In genomic region chr9:72586388-72587160, GRCh38 we compare ENCODE assay signal across 9 cellular contexts.
A peak's percentile ranks its signal among the peaks of the same experiment; 100 is the strongest.
DNase-seq lines count a peak whose midpoint lies in the region; ATAC-seq and TF ChIP-seq lines count a peak whose summit lies in the region.
"Had no signal": no experiment of that assay in that cellular context is flagged by ENCODE, and none has a peak within 500 bp of the region (broad histone marks: within the 10 kb centered on the region; RNA-seq: fewer than 3 reads in every experiment).

No MANE protein-coding gene starts in this region.

- no peaks in the 10 kb centered on the region for H3K9me3 ChIP-seq in HCT116 (ENCODE audit: control insufficient read depth in 1 of 2, insufficient read depth in 1 of 2, low read depth in 1 of 2, low read length in 2 of 2)
- no peaks in the 10 kb centered on the region for H3K9me3 ChIP-seq in SK-N-SH
- no peaks in the 10 kb centered on the region for H3K9me3 ChIP-seq in colonic mucosa
- H3K9me3 ChIP-seq: tibial artery had no signal

- H3K36me3 Mint-ChIP-seq in nephron (ENCODE audit: low read depth): no peaks in the 10 kb centered on the region

- CTCF ChIA-PET in HCT116 (lab: Charles Lee) (interaction anchor here (0.6 to 1.5 kb wide), 3 partner anchors 15 to 306 kb away, joined by 3 to 5 read pairs (median 3); no protein-coding TSS in a partner anchor), SK-N-SH (lab: Yijun Ruan, JAX) (interaction anchor here (1.0 kb wide), 1 partner anchor 306 kb away, joined by 3 read pairs; no protein-coding TSS in a partner anchor)

- TF ChIP-seq RAD21 in HCT116 (IDR thresholded peaks at IDR 0.05; ENCODE audit: low read depth) (peak; percentile 52), SK-N-SH (IDR thresholded peaks at IDR 0.05; ENCODE audit: low read length) (no peak; the same call in 1 of the 2 replicates)

- POLR2A ChIA-PET in HCT116 (lab: Charles Lee): interaction anchor here (0.8 to 2.6 kb wide), 3 partner anchors 8 to 221 kb away, joined by 5 to 18 read pairs (median 6); partner anchors contain the start of gene ZFAND5
- POLR2A ChIA-PET in SK-N-SH (lab: Yijun Ruan, JAX): no interaction called here

- H4K20me1 ChIP-seq in HCT116 (ENCODE audit: insufficient read depth): no peaks in the 10 kb centered on the region
- H4K20me1 ChIP-seq in SK-N-SH (ENCODE audit: insufficient read depth): no peaks in the 10 kb centered on the region

- no peaks in the 10 kb centered on the region for H3K9me2 ChIP-seq in HCT116 (ENCODE audit: insufficient read depth)
- no peaks in the 10 kb centered on the region for H3K9me2 ChIP-seq in SK-N-SH

- no peak for TF ChIP-seq CTCF in HCT116 (IDR thresholded peaks at IDR 0.05 in 2 of 3, conservative IDR thresholded peaks at IDR 0.05 in 1 of 3; ENCODE audit: borderline replicate concordance in 1 of 3, insufficient read depth in 1 of 3, low read depth in 2 of 3, low read length in 2 of 3)
- peak; percentile 32; the same call in 1 of the 2 replicates for TF ChIP-seq CTCF in SK-N-SH (IDR thresholded peaks at IDR 0.05)
- no peak for TF ChIP-seq CTCF in colonic mucosa (IDR thresholded peaks at IDR 0.05)
- TF ChIP-seq CTCF in nephron (IDR thresholded peaks at IDR 0.05; ENCODE audit: unreplicated experiment in 3 of 3): no peak

- intact Hi-C loops in HCT116 (cut with micrococcal nuclease): no loop called here
- intact Hi-C loops in colonic mucosa (cut with DNase I): no loop called here

- H3K27ac ChIP-seq in HCT116 (ENCODE audit: low read depth, low read length): no peak overlapping the region
- H3K27ac ChIP-seq in SK-N-SH (ENCODE audit: low read depth in 2 of 2, low read length in 1 of 2): no peak overlapping the region
- H3K27ac ChIP-seq in colonic mucosa: peak overlapping the region; percentile 78
- H3K27ac ChIP-seq: tibial artery had no signal

- no peak overlapping the region for H3K9ac ChIP-seq in HCT116 (ENCODE audit: low read length)
- H3K9ac ChIP-seq in SK-N-SH: no peak overlapping the region
- H3K9ac ChIP-seq in colonic mucosa (ENCODE audit: low read depth in 2 of 2, low read length in 2 of 2): no peak overlapping the region

- H3K4me3 Mint-ChIP-seq in nephron: no peak overlapping the region

- peaks cover 52% of the 10 kb centered on the region for H3K4me1 Mint-ChIP-seq in nephron

- TF ChIP-seq POLR2A in HCT116 (IDR thresholded peaks at IDR 0.05; ENCODE audit: borderline replicate concordance, extremely low read depth, insufficient read depth, insufficient read length): no peak

- RAD21 ChIA-PET in HCT116 (lab: Charles Lee; ENCODE audit: low non-redundant PET in 1 of 2, low total read pairs in 2 of 2, uncharacterized antibody in 2 of 2, unreplicated experiment in 2 of 2): no interaction called here

- no peaks in the 10 kb centered on the region for H3K36me3 ChIP-seq in HCT116 (ENCODE audit: control insufficient read depth in 1 of 2, insufficient read depth in 2 of 2, low read length in 2 of 2)
- H3K36me3 ChIP-seq in SK-N-SH (replicated peaks in 1 of 2; ENCODE audit: control insufficient read depth in 1 of 2, insufficient read depth in 2 of 2, low read length in 1 of 2): no peaks in the 10 kb centered on the region
- no peaks in the 10 kb centered on the region for H3K36me3 ChIP-seq in colonic mucosa
- H3K36me3 ChIP-seq: tibial artery had no signal

- H3K4me2 ChIP-seq in HCT116 (ENCODE audit: low read length) (peak overlapping the region; percentile 51), SK-N-SH (no peak overlapping the region)

- WGBS in SK-N-SH (ENCODE audit: low lambda C conversion rate): 9% methylated on average over 4 of the region's 5 CpGs

- BruUV-seq in HCT116 (replicated peaks; lab: Mats Ljungman, UMichigan): no TSS peak

- peaks cover 4% of the 10 kb centered on the region for H3K27me3 Mint-ChIP-seq in nephron (ENCODE audit: low read depth)

- ATAC-seq in HCT116 (peak; percentile 78), HG02973 (IDR thresholded peaks at IDR 0.05; ENCODE audit: unreplicated experiment) (no peak), GM21367 (IDR thresholded peaks at IDR 0.05; ENCODE audit: unreplicated experiment) (no peak)

- peaks cover 15 to 49% of the 10 kb centered on the region in 2 experiments for H3K4me1 ChIP-seq in HCT116 (ENCODE audit: control insufficient read depth in 1 of 2, insufficient read depth in 2 of 2, low read length in 2 of 2)
- H3K4me1 ChIP-seq in SK-N-SH (ENCODE audit: control insufficient read depth in 1 of 2, insufficient read depth in 2 of 2, low read depth in 1 of 2, low read length in 1 of 2): no peaks in the 10 kb centered on the region; a peak in 2 of 4 replicates
- peaks cover 3% of the 10 kb centered on the region for H3K4me1 ChIP-seq in colonic mucosa

- H3K4me3 ChIP-seq in HCT116 (replicated peaks in 1 of 2; ENCODE audit: low read depth in 1 of 2, low read length in 2 of 2) (no peak overlapping the region), SK-N-SH (ENCODE audit: low read depth in 2 of 2, low read length in 1 of 2) (no peak overlapping the region), colonic mucosa (no peak overlapping the region)
- H3K4me3 ChIP-seq: tibial artery had no signal

- no peaks in the 10 kb centered on the region for H3K27me3 ChIP-seq in HCT116 (ENCODE audit: insufficient read depth, low read length)
- no peaks in the 10 kb centered on the region for H3K27me3 ChIP-seq in SK-N-SH (ENCODE audit: insufficient read depth)
- H3K27me3 ChIP-seq in colonic mucosa: no peaks in the 10 kb centered on the region
- H3K27me3 ChIP-seq: tibial artery had no signal

- peaks cover under 1% of the 10 kb centered on the region for H3F3A ChIP-seq in SK-N-SH (replicated peaks; ENCODE audit: insufficient read depth)

- H3K79me2 ChIP-seq in HCT116 (ENCODE audit: insufficient read depth, low read length): no peaks in the 10 kb centered on the region
- no peaks in the 10 kb centered on the region for H3K79me2 ChIP-seq in SK-N-SH (ENCODE audit: insufficient read depth)

- peak overlapping the region; percentile 8 for H2AFZ ChIP-seq in HCT116 (ENCODE audit: low read depth, low read length, poor library complexity, severe bottlenecking)
- H2AFZ ChIP-seq in SK-N-SH (ENCODE audit: low read depth): no peak overlapping the region

- TF ChIP-seq EP300 in SK-N-SH (IDR thresholded peaks at IDR 0.05; ENCODE audit: borderline replicate concordance in 1 of 2, low read depth in 1 of 2, low read length in 1 of 2): 0 out of 4 replicates have a peak, but pooled peaks of 1 of the 2 experiments have one; percentile 24

- DNase-seq in DMS53 (lab: John Stamatoyannopoulos, UW): peak; percentile 72
- DNase-seq in HCT116 (ENCODE audit: low read depth, low spot score): no peak
- no peak for DNase-seq in SK-N-SH
- peak; percentile 41 for DNase-seq in colonic mucosa
- no peak for DNase-seq in ecto neural progenitor cell (ENCODE audit: low spot score)

- peak overlapping the region in 2 of 3 experiments; percentile 6 to 11 for H3K27ac Mint-ChIP-seq in nephron

- H3K9me3 Mint-ChIP-seq in nephron: no peaks in the 10 kb centered on the region

TF ChIP-seq in HCT116, 20 proteins besides CTCF, POLR2A, EP300 and RAD21 (continues in another document):
- no peak for TF ChIP-seq ATF3 (IDR thresholded peaks at IDR 0.05)
- TF ChIP-seq EZH2 (IDR thresholded peaks at IDR 0.05): no peak
- peak; percentile 80 for TF ChIP-seq JUND (IDR thresholded peaks at IDR 0.05)
- TF ChIP-seq YY1 (IDR thresholded peaks at IDR 0.05; ENCODE audit: extremely low read depth, insufficient replicate concordance, low read depth, low read length): peak; percentile 12
- peak; percentile 33; the same call in 1 of the 2 replicates for TF ChIP-seq POLR2AphosphoS5 (IDR thresholded peaks at IDR 0.05; ENCODE audit: low read depth, low read length)
- no peak; the same call in 1 of the 2 replicates for TF ChIP-seq MAX (IDR thresholded peaks at IDR 0.05)
- TF ChIP-seq CEBPB (IDR thresholded peaks at IDR 0.05; ENCODE audit: low read depth): peak; percentile 95
- no peak for TF ChIP-seq SIN3A (IDR thresholded peaks at IDR 0.05; ENCODE audit: low read depth)
- no peak for TF ChIP-seq ZFX (IDR thresholded peaks at IDR 0.05)
- TF ChIP-seq EZH2phosphoT487 (IDR thresholded peaks at IDR 0.05; ENCODE audit: borderline replicate concordance): no peak
- no peak for TF ChIP-seq SRF (IDR thresholded peaks at IDR 0.05; ENCODE audit: low read depth)
- peak; percentile 73 for TF ChIP-seq FOSL1 (IDR thresholded peaks at IDR 0.05; ENCODE audit: low read depth)

TF ChIP-seq in SK-N-SH, 30 proteins besides CTCF, POLR2A, EP300 and RAD21 (continues in another document):
- no peak for TF ChIP-seq GATA2 (CRISPR knock-in tag; IDR thresholded peaks at IDR 0.05)
- no peak for TF ChIP-seq REST (IDR thresholded peaks at IDR 0.05; ENCODE audit: low read depth, low read length)
- peak; percentile 24; the same call in 1 of the 2 replicates for TF ChIP-seq ELF1 (IDR thresholded peaks at IDR 0.05)
- no peak for TF ChIP-seq MXI1 (IDR thresholded peaks at IDR 0.05; ENCODE audit: low read depth, low read length)

Comparison
In these comparisons a context has a peak if more than half of its experiments do, and no peak if none do; other contexts are left out.
1. DNase-seq: peak in DMS53 (single experiment) and colonic mucosa (single experiment); none in HCT116 (single experiment), SK-N-SH (single experiment) and ecto neural progenitor cell (single experiment).